ENCODE assay signal across 8 cellular contexts in the genomic region with DNA sequence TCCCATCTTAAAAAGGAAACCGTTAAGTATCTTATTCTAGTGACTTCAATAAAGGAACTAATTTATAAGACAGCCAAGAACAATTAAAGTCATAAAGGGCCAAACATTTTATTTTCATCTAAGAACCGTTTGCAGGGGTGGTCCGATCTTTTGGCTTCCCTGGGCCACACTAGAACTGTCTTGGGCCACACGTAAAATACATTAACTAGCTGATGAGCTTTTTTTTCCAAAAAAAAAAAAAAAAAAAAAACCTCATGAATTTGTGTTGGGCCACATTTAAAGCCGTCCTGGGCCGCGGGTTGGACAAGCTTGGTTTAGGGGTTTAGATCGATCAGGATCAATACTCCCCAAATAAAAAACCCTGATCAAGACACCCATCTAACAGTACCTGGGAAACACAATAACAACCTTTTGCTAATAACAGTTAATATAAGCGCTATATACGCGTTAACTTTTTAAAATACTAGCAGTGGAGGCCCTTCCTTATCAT. TPM values are rescaled to one million over a fixed set of nuclear protein-coding genes. Genes with fewer than 3 reads are reported as not detected.
A peak's percentile ranks its signal among the peaks of the same experiment; 100 is the strongest.
DNase-seq lines count a peak whose midpoint lies in the region; ATAC-seq, FAIRE-seq and TF ChIP-seq lines count a peak whose summit lies in the region.

No MANE protein-coding gene starts in this region.

- TF ChIP-seq POLR2A in NB4 (IDR thresholded peaks at IDR 0.05; ENCODE audit: extremely low read depth, insufficient read length) (no peak), GM12891 (IDR thresholded peaks at IDR 0.05; ENCODE audit: low read depth, low read length) (no peak)

- no peak for TF ChIP-seq CTCF in NB4 (IDR thresholded peaks at IDR 0.05; ENCODE audit: low read depth, low read length)
- no peak for TF ChIP-seq CTCF in neural crest cell (conservative IDR thresholded peaks at IDR 0.05)

- H3K4me2 ChIP-seq in BLaER1 treated with 17β-estradiol and CSF1 and Interleukin-3, amounts not matched to agents 10 nM and 100 nM, result peak overlapping the region; percentile 82 to 98 (median 93)

- FAIRE-seq in GM12891 (lab: Jason Lieb, UNC), result no peak

- DNase-seq in NB4 (ENCODE audit: low read depth) (no peak), neural crest cell (ENCODE audit: low read depth, low spot score) (no peak), Kasumi-1 (lab: John Stamatoyannopoulos, UW) (no peak), H4 (ENCODE audit: low spot score) (no peak), GM12891 (ENCODE audit: insufficient read length, low spot score) (no peak)

- no peak for ATAC-seq in HG02610 (IDR thresholded peaks at IDR 0.05; ENCODE audit: unreplicated experiment)

- H3K36me3 Mint-ChIP-seq in neural crest cell (ENCODE audit: low read depth), result peaks cover 31% of the 10 kb centered on the region

- peaks cover 4% of the 10 kb centered on the region for H3K27me3 Mint-ChIP-seq in neural crest cell (ENCODE audit: low read depth)

- H4K20me1 ChIP-seq in BLaER1 treated with 17β-estradiol and CSF1 and Interleukin-3, amounts not matched to agents 10 nM and 100 nM, result peaks cover 49 to 61% (median 55%) of the 10 kb centered on the region in 11 experiments

- H3K27ac ChIP-seq in BLaER1 treated with 17β-estradiol and CSF1 and Interleukin-3, amounts not matched to agents 10 nM and 100 nM, result peak overlapping the region; percentile 93 to 100 (median 99)
- H3K27ac ChIP-seq in ectodermal cell (ENCODE audit: insufficient read depth, low read depth, low read length, poor library complexity, severe bottlenecking), result peak overlapping the region; percentile 99

- H3K9me3 ChIP-seq in BLaER1 treated with 17β-estradiol and CSF1 and Interleukin-3, amounts not matched to agents 10 nM and 100 nM (replicated peaks in 1 of 11), result peaks cover 7 to 16% (median 12%) of the 10 kb centered on the region in 11 experiments; a peak in 20 of 22 replicates
- no peaks in the 10 kb centered on the region for H3K9me3 ChIP-seq in ectodermal cell (ENCODE audit: control insufficient read depth, low read length)

- H3K9ac ChIP-seq in BLaER1 treated with 17β-estradiol and CSF1 and Interleukin-3, amounts not matched to agents 10 nM and 100 nM, result peak overlapping the region; percentile 97 to 100 (median 100)

- peak overlapping the region; percentile 89 to 100 (median 97) for H3K4me3 ChIP-seq in BLaER1 treated with 17β-estradiol and CSF1 and Interleukin-3, amounts not matched to agents 10 nM and 100 nM
- peak overlapping the region; percentile 95 for H3K4me3 ChIP-seq in NB4 (ENCODE audit: low read depth, low read length)
- H3K4me3 ChIP-seq in ectodermal cell (ENCODE audit: insufficient read depth, low read depth, low read length), result peak overlapping the region; percentile 94

- H3K4me3 Mint-ChIP-seq in neural crest cell, result peak overlapping the region; percentile 100

- H3K9me3 Mint-ChIP-seq in neural crest cell, result peaks cover 3% of the 10 kb centered on the region

- peaks cover 18 to 45% (median 35%) of the 10 kb centered on the region in 11 experiments; a peak in 21 of 22 replicates for H3K36me3 ChIP-seq in BLaER1 treated with 17β-estradiol and CSF1 and Interleukin-3, amounts not matched to agents 10 nM and 100 nM
- no peaks in the 10 kb centered on the region for H3K36me3 ChIP-seq in ectodermal cell (ENCODE audit: control insufficient read depth, insufficient read depth, low read length)

- WGBS in ectodermal cell, 2 experiments, result 4% methylated on average over 11 of the region's 11 CpGs

- H3K4me1 Mint-ChIP-seq in neural crest cell, result peaks cover 61% of the 10 kb centered on the region

- peak overlapping the region; percentile 93 for H3K27ac Mint-ChIP-seq in neural crest cell (ENCODE audit: unreplicated experiment)

- H3K4me1 ChIP-seq in BLaER1 treated with 17β-estradiol and CSF1 and Interleukin-3, amounts not matched to agents 10 nM and 100 nM, result peaks cover 42 to 59% (median 53%) of the 10 kb centered on the region in 10 experiments
- H3K4me1 ChIP-seq in ectodermal cell (ENCODE audit: control insufficient read depth, insufficient read depth, low read length), result peaks cover 14% of the 10 kb centered on the region

- H3K27me3 ChIP-seq in BLaER1 treated with 17β-estradiol and CSF1 and Interleukin-3, amounts not matched to agents 10 nM and 100 nM, result no peaks in the 10 kb centered on the region
- no peaks in the 10 kb centered on the region for H3K27me3 ChIP-seq in ectodermal cell (ENCODE audit: control insufficient read depth, insufficient read depth, low read length, poor library complexity, severe bottlenecking)

TF ChIP-seq in GM12891, 5 proteins besides CTCF, POLR2A, EP300 and RAD21:
- TF ChIP-seq PAX5 (IDR thresholded peaks at IDR 0.05; ENCODE audit: insufficient read depth, low read length, severe bottlenecking) (no peak), POU2F2 (IDR thresholded peaks at IDR 0.05; ENCODE audit: low read depth, low read length) (no peak), TAF1 (IDR thresholded peaks at IDR 0.05; ENCODE audit: low read depth, low read length) (no peak), SPI1 (IDR thresholded peaks at IDR 0.05; ENCODE audit: low read depth, low read length) (no peak)

RNA-seq across cellular contexts. Expression of a gene that starts 1.2 kb away (rescaled TPM):
- 1,807 TPM for polyA plus RNA-seq in ectodermal cell (2013, experiment 1 of 4)
- polyA plus RNA-seq in ectodermal cell (2013, experiment 2 of 4), result 1,769 TPM
- 1,684 TPM for polyA plus RNA-seq in ectodermal cell (2013, experiment 3 of 4)
- 1,884 TPM for polyA plus RNA-seq in ectodermal cell (2013, experiment 4 of 4)
- 1,116 and 1,117 TPM in 2 replicates for total RNA-seq in neural crest cell
- total RNA-seq in H4 (2014; rRNA removed; shearing (Covaris generic)), result 246 and 299 TPM in 2 replicates
- polyA plus RNA-seq in GM12891 (2012; ENCODE audit: low read depth, missing spikeins), result 723 TPM

RNA-seq across cellular contexts. Expression of a gene that starts 51.7 kb away (rescaled TPM):
- 3.5 TPM for polyA plus RNA-seq in ectodermal cell (2013, experiment 1 of 4)
- polyA plus RNA-seq in ectodermal cell (2013, experiment 2 of 4), result 2.6 TPM
- polyA plus RNA-seq in ectodermal cell (2013, experiment 3 of 4), result 3.0 TPM
- 3.3 TPM for polyA plus RNA-seq in ectodermal cell (2013, experiment 4 of 4)
- total RNA-seq in neural crest cell, result 29.3 and 30.9 TPM in 2 replicates
- total RNA-seq in H4 (2014; rRNA removed; shearing (Covaris generic)), result 19.5 and 25.1 TPM in 2 replicates
- polyA plus RNA-seq in GM12891 (2012; ENCODE audit: low read depth, missing spikeins), result 0.99 TPM
